ENCODE assay signal across 1 cellular context in genomic region chr2:113105047-113105446, GRCh38.
TF ChIP-seq lines count a peak whose summit lies in the region.

No MANE protein-coding gene starts in this region.

TF ChIP-seq in K562, 482 proteins besides CTCF, POLR2A, EP300 and RAD21:
- TF ChIP-seq NFE2 (IDR thresholded peaks at IDR 0.05; ENCODE audit: low read depth): 0 out of 2 replicates have a peak, but pooled peaks have one; percentile 23
- peak; percentile 36; the same call in 1 of the 2 replicates for TF ChIP-seq C11orf30 (IDR thresholded peaks at IDR 0.05; ENCODE audit: low read depth)
- TF ChIP-seq JUND (IDR thresholded peaks at IDR 0.05; ENCODE audit: borderline replicate concordance, low read depth, low read length): peak; percentile 70; the same call in 1 of the 2 replicates
- peak; percentile 92 for TF ChIP-seq JUND (tag; IDR thresholded peaks at IDR 0.05; ENCODE audit: borderline replicate concordance, low read depth, low read length)
- no peak for TF ChIP-seq ATF1 (CRISPR knock-in tag; IDR thresholded peaks at IDR 0.05)
- peak; percentile 88 for TF ChIP-seq ATF1 (tag; IDR thresholded peaks at IDR 0.05)
- TF ChIP-seq JUNB (CRISPR knock-in tag; conservative IDR thresholded peaks at IDR 0.05): 0 out of 2 replicates have a peak, but pooled peaks have one; percentile 39
- TF ChIP-seq JUN (IDR thresholded peaks at IDR 0.05; ENCODE audit: borderline replicate concordance, low read depth, low read length): peak; percentile 66
- no peak for TF ChIP-seq JUN (CRISPR knock-in tag; IDR thresholded peaks at IDR 0.05; ENCODE audit: borderline replicate concordance)
- peak; percentile 36 for TF ChIP-seq MEIS2 (IDR thresholded peaks at IDR 0.05; ENCODE audit: partially characterized antibody)
- TF ChIP-seq EP400 (IDR thresholded peaks at IDR 0.05): 0 out of 2 replicates have a peak, but pooled peaks have one; percentile 19
- TF ChIP-seq HLTF (IDR thresholded peaks at IDR 0.05): no peak
- TF ChIP-seq SRF (CRISPR knock-in tag; IDR thresholded peaks at IDR 0.05): no peak
- peak; percentile 89 for TF ChIP-seq FOSL1 (tag; conservative IDR thresholded peaks at IDR 0.05)
- TF ChIP-seq PBX2 (CRISPR knock-in tag; IDR thresholded peaks at IDR 0.05; ENCODE audit: low read depth): no peak
- TF ChIP-seq PBX2 (tag; conservative IDR thresholded peaks at IDR 0.05; ENCODE audit: low read depth): 0 out of 2 replicates have a peak, but pooled peaks have one; percentile 32
- TF ChIP-seq, protein P1, sequence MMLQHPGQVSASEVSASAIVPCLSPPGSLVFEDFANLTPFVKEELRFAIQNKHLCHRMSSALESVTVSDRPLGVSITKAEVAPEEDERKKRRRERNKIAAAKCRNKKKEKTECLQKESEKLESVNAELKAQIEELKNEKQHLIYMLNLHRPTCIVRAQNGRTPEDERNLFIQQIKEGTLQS (IDR thresholded peaks at IDR 0.05): peak; percentile 85
- TF ChIP-seq, protein P1 (CRISPR knock-in tag; conservative IDR thresholded peaks at IDR 0.05): no peak
- TF ChIP-seq CREM (IDR thresholded peaks at IDR 0.05; ENCODE audit: low read depth): peak; percentile 83
- no peak for TF ChIP-seq ZNF354B (CRISPR knock-in tag; IDR thresholded peaks at IDR 0.05)
- peak; percentile 46; the same call in 1 of the 2 replicates for TF ChIP-seq MAFG (tag; conservative IDR thresholded peaks at IDR 0.05)
- no peak for TF ChIP-seq MED1 (CRISPR knock-in tag; IDR thresholded peaks at IDR 0.05; ENCODE audit: borderline replicate concordance)
- TF ChIP-seq ATF7 (IDR thresholded peaks at IDR 0.05): peak; percentile 87
- TF ChIP-seq ZBTB12 (CRISPR knock-in tag; IDR thresholded peaks at IDR 0.05): peak; percentile 43
TF ChIP-seq in K562: peak in this region for 15.
